In genomic region chr6:1228754-1229191, GRCh38 we compare ENCODE assay signal across 21 cellular contexts.
DNase-seq lines count a peak whose midpoint lies in the region; ATAC-seq, FAIRE-seq and TF ChIP-seq lines count a peak whose summit lies in the region.
"Had no signal": no experiment of that assay in that cellular context is flagged by ENCODE, and none has a peak within 500 bp of the region (broad histone marks: within the 10 kb centered on the region; RNA-seq: fewer than 3 reads in every experiment).

No MANE protein-coding gene starts in this region.

- H3K4me1 Mint-ChIP-seq in nephron: peaks cover 10% of the 10 kb centered on the region
- H3K4me1 Mint-ChIP-seq: CD4-positive, CD25-positive, alpha-beta regulatory T cell; IgD-negative memory B cell had no signal

- H3K4me1 ChIP-seq in HepG2 (ENCODE audit: insufficient read depth, low read length) (peaks cover 92% of the 10 kb centered on the region), right lobe of liver (peaks cover 0 to 29% (median 8%) of the 10 kb centered on the region in 4 donors), upper lobe of right lung (no peaks in the 10 kb centered on the region)
- H3K4me1 ChIP-seq: BLaER1 treated with 17β-estradiol and CSF1 and Interleukin-3, amounts not matched to agents 10 nM and 100 nM had no signal

- TF ChIP-seq CTCF in HepG2 (CRISPR knock-in tag; IDR thresholded peaks at IDR 0.05) (no peak; the same call in 1 of the 2 replicates), right lobe of liver (IDR thresholded peaks at IDR 0.05) (no peak), nephron (IDR thresholded peaks at IDR 0.05; ENCODE audit: unreplicated experiment in 3 of 3) (no peak), upper lobe of right lung (IDR thresholded peaks at IDR 0.05) (no peak), omental fat pad (IDR thresholded peaks at IDR 0.05) (no peak)

- H3K9me3 Mint-ChIP-seq in nephron: no peaks in the 10 kb centered on the region
- H3K9me3 Mint-ChIP-seq: CD4-positive, CD25-positive, alpha-beta regulatory T cell; HFFc6 had no signal

- FAIRE-seq in HepG2 (lab: Jason Lieb, UNC): no peak
- FAIRE-seq: D721Med, G401.6, GM12891, GM19239 had no signal

- H3K27me3 ChIP-seq in HepG2 (ENCODE audit: control insufficient read depth in 1 of 2, insufficient read depth in 2 of 2, low read length in 2 of 2) (no peaks in the 10 kb centered on the region; a peak in 1 of 5 replicates), right lobe of liver (no peaks in the 10 kb centered on the region), upper lobe of right lung (no peaks in the 10 kb centered on the region)
- H3K27me3 ChIP-seq: BLaER1 treated with 17β-estradiol and CSF1 and Interleukin-3, amounts not matched to agents 10 nM and 100 nM had no signal

- TF ChIP-seq EP300 in HepG2 (IDR thresholded peaks at IDR 0.05; ENCODE audit: low read depth in 2 of 2, low read length in 2 of 2) (no peak; a peak in 1 of 4 replicates), HepG2 (CRISPR knock-in tag; IDR thresholded peaks at IDR 0.05; ENCODE audit: borderline replicate concordance) (no peak)

- DNase-seq in HepG2 (ENCODE audit: low spot score) (no peak), right lobe of liver (no peak), kidney glomerular epithelial cell (lab: John Stamatoyannopoulos, UW) (peak; percentile 64), upper lobe of right lung (no peak), omental fat pad (ENCODE audit: low spot score) (no peak)
- DNase-seq: ACHN; CD4-positive, CD25-positive, alpha-beta regulatory T cell; DMS153; DMS79 treated with DMSO at 0.1 percent for 48 hours; EL; HCEC 1CT; HFFc6 had no signal

- 12% methylated on average over 9 of the region's 9 CpGs for WGBS in HepG2 (ENCODE audit: low lambda C conversion rate)
- WGBS in right lobe of liver (ENCODE audit: insufficient coverage, low coverage, low lambda C conversion rate, missing lambda C conversion rate): 54% methylated on average over 7 of the region's 9 CpGs

- peak overlapping the region in 1 of 3 experiments; percentile 68; a peak in 2 of 6 replicates for H3K4me3 ChIP-seq in HepG2 (replicated peaks in 1 of 3; ENCODE audit: insufficient read depth in 1 of 3, low read depth in 2 of 3, low read length in 3 of 3)
- no peak overlapping the region for H3K4me3 ChIP-seq in right lobe of liver
- H3K4me3 ChIP-seq in upper lobe of right lung: no peak overlapping the region
- H3K4me3 ChIP-seq: BLaER1 treated with 17β-estradiol and CSF1 and Interleukin-3, amounts not matched to agents 10 nM and 100 nM had no signal

- H3K4me2 ChIP-seq in HepG2 (ENCODE audit: low read depth, low read length): peak overlapping the region; percentile 94
- H3K4me2 ChIP-seq: BLaER1 treated with 17β-estradiol and CSF1 and Interleukin-3, amounts not matched to agents 10 nM and 100 nM had no signal

- POLR2A ChIA-PET in HepG2 (lab: Yijun Ruan, JAX): interaction anchor here (0.7 to 10.5 kb wide), 26 partner anchors 12 to 328 kb away, joined by 3 to 431 read pairs (median 6); partner anchors contain the start of gene FOXQ1

- TF ChIP-seq RAD21 in HepG2 (CRISPR knock-in tag; IDR thresholded peaks at IDR 0.05): no peak; the same call in 1 of the 2 replicates

- intact Hi-C loops in HepG2 (cut with micrococcal nuclease; ENCODE audit: unreplicated experiment): loop anchor here (1.0 kb wide), 6 partner anchors 23 to 173 kb away; no protein-coding TSS in a partner anchor
- intact Hi-C loops in right lobe of liver (cut with DNase I): no loop called here
- intact Hi-C loops in upper lobe of right lung (cut with DNase I): no loop called here

- TSS peak; percentile 78 for BruUV-seq in HepG2 (replicated peaks; lab: Mats Ljungman, UMichigan)

- H3K36me3 ChIP-seq in HepG2 (replicated peaks in 1 of 2; ENCODE audit: control insufficient read depth in 1 of 2, insufficient read depth in 2 of 2, low read length in 2 of 2) (peaks cover 2 to 4% of the 10 kb centered on the region in 2 experiments; a peak in 2 of 5 replicates), right lobe of liver (no peaks in the 10 kb centered on the region), upper lobe of right lung (no peaks in the 10 kb centered on the region)
- H3K36me3 ChIP-seq: BLaER1 treated with 17β-estradiol and CSF1 and Interleukin-3, amounts not matched to agents 10 nM and 100 nM had no signal

- TF ChIP-seq POLR2A in HepG2 (IDR thresholded peaks at IDR 0.05; ENCODE audit: insufficient read depth in 1 of 2, low read depth in 2 of 2, low read length in 2 of 2): no peak
- no peak for TF ChIP-seq POLR2A in right lobe of liver (IDR thresholded peaks at IDR 0.05)

- H3K9me3 ChIP-seq in HepG2 (ENCODE audit: low read length) (no peaks in the 10 kb centered on the region), right lobe of liver (no peaks in the 10 kb centered on the region), upper lobe of right lung (no peaks in the 10 kb centered on the region)
- H3K9me3 ChIP-seq: BLaER1 treated with 17β-estradiol and CSF1 and Interleukin-3, amounts not matched to agents 10 nM and 100 nM had no signal

- H3K27ac Mint-ChIP-seq in nephron: peak overlapping the region; percentile 6 to 48 (median 22)
- H3K27ac Mint-ChIP-seq: CD4-positive, CD25-positive, alpha-beta regulatory T cell; HFFc6 had no signal

- peak overlapping the region; percentile 83 for H3K9ac ChIP-seq in HepG2 (ENCODE audit: insufficient read depth, low read depth, low read length)
- H3K9ac ChIP-seq: BLaER1 treated with 17β-estradiol and CSF1 and Interleukin-3, amounts not matched to agents 10 nM and 100 nM had no signal

- no peaks in the 10 kb centered on the region for H4K20me1 ChIP-seq in HepG2 (ENCODE audit: insufficient read depth, low read length)
- H4K20me1 ChIP-seq: BLaER1 treated with 17β-estradiol and CSF1 and Interleukin-3, amounts not matched to agents 10 nM and 100 nM had no signal

- in situ Hi-C loops in HepG2 (cut with HindIII; ENCODE audit: extremely low pct_ligation_motif_present, low pct_unique_long_range_greater_than_20kb): loop anchor here (5.0 kb wide), 1 partner anchor 34 kb away; no protein-coding TSS in a partner anchor

- no peak overlapping the region for H3K4me3 Mint-ChIP-seq in nephron
- H3K4me3 Mint-ChIP-seq: CD4-positive, CD25-positive, alpha-beta regulatory T cell; HFFc6; IgD-negative memory B cell had no signal

- CTCF ChIA-PET in HepG2 (lab: Yijun Ruan, JAX; ENCODE audit: low intra/inter-chr PET ratio, low total read pairs): interaction anchor here (1.1 kb wide), 1 partner anchor 86 kb away, joined by 3 read pairs; no protein-coding TSS in a partner anchor

- H3K79me2 ChIP-seq in HepG2 (ENCODE audit: insufficient read depth, low read length): peaks cover 40% of the 10 kb centered on the region

- H2AFZ ChIP-seq in HepG2 (ENCODE audit: low read length): no peak overlapping the region

- H3K27ac ChIP-seq in HepG2 (ENCODE audit: extremely low read length, insufficient read depth, low read length) (peak overlapping the region; percentile 96), right lobe of liver (no peak overlapping the region), upper lobe of right lung (no peak overlapping the region)
- H3K27ac ChIP-seq: BLaER1 treated with 17β-estradiol and CSF1 and Interleukin-3, amounts not matched to agents 10 nM and 100 nM had no signal

- ATAC-seq in HepG2 (peak; percentile 41), right lobe of liver (no peak), upper lobe of right lung (peak; percentile 43), omental fat pad (ENCODE audit: low FRiP score) (no peak), HG03378 (IDR thresholded peaks at IDR 0.05; ENCODE audit: unreplicated experiment) (no peak), HG03175 (IDR thresholded peaks at IDR 0.05; ENCODE audit: unreplicated experiment) (no peak)

- H3K27me3 Mint-ChIP-seq in nephron (ENCODE audit: low read depth): peaks cover 23% of the 10 kb centered on the region
- H3K27me3 Mint-ChIP-seq: CD4-positive, CD25-positive, alpha-beta regulatory T cell had no signal

- H3K36me3 Mint-ChIP-seq in nephron (ENCODE audit: low read depth): no peaks in the 10 kb centered on the region
- H3K36me3 Mint-ChIP-seq: CD4-positive, CD25-positive, alpha-beta regulatory T cell; IgD-negative memory B cell had no signal

TF ChIP-seq in HepG2, 621 proteins besides CTCF, POLR2A, EP300 and RAD21 (continues in another document):
- TF ChIP-seq CC2D1A (CRISPR knock-in tag; IDR thresholded peaks at IDR 0.05) (no peak), DNMT3B (CRISPR knock-in tag; conservative IDR thresholded peaks at IDR 0.05) (no peak), NR3C1 (CRISPR knock-in tag; IDR thresholded peaks at IDR 0.05) (no peak), ZNF354B (CRISPR knock-in tag; IDR thresholded peaks at IDR 0.05) (no peak)

Comparison
In these comparisons a context has a peak if more than half of its experiments do, and no peak if none do; other contexts are left out.
1. ATAC-seq: peak in HepG2 (single experiment) and upper lobe of right lung (single experiment); none in right lobe of liver (0 of 4), omental fat pad (single experiment), HG03378 (single experiment) and HG03175 (single experiment).